In the genomic region with DNA sequence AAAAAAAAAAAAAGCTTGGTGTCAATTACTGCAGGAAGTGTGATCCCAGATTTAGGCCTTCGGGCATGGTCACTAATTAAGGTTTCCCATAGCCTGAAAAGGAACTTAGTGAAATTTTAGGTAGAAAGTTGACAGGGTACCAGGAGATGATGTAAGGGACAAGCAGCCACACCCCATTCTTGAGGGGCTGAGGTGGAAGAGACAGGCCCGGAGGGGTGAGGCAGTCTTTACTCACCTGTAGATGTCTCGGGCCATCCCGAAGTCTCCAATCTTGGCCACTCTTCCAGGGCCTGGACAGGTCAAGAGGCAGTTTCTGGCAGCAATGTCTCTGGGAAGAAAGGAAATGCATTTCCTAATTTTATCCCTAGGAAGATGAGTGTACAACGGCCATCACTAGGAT, we compare ENCODE assay signal across 25 cellular contexts.
"Had no signal": no experiment of that assay in that cellular context is flagged by ENCODE, and none has a peak within 500 bp of the region (broad histone marks: within the 10 kb centered on the region; RNA-seq: fewer than 3 reads in every experiment).

No MANE protein-coding gene starts in this region.

- H3K4me1 Mint-ChIP-seq: memory B cell; stimulated activated memory B cell treated with anti-CD40 and anti-IgM and Interleukin-4, amounts not matched to agents 10 μg/mL and 1 μg/mL and 100 μg/mL, for 72 hours had no signal

- H3K27ac Mint-ChIP-seq: memory B cell; natural killer cell; progenitor cell of endocrine pancreas; stimulated activated memory B cell treated with anti-CD40 and anti-IgM and Interleukin-4, amounts not matched to agents 10 μg/mL and 1 μg/mL and 100 μg/mL, for 72 hours had no signal

- H3K4me3 Mint-ChIP-seq: memory B cell; natural killer cell; stimulated activated memory B cell treated with anti-CD40 and anti-IgM and Interleukin-4, amounts not matched to agents 10 μg/mL and 1 μg/mL and 100 μg/mL, for 72 hours had no signal

- H3K9me3 ChIP-seq: esophagus muscularis mucosa, gastroesophageal sphincter, heart left ventricle, pancreas, right lobe of liver, testis, tibial artery, upper lobe of left lung had no signal

- DNase-seq: dermis blood vessel endothelial cell; effector memory CD4-positive, alpha-beta T cell; heart left ventricle; kidney; natural killer cell; occipital lobe; pancreas; right lobe of liver; stimulated activated CD4-positive, alpha-beta T cell treated with anti-CD3 and anti-CD28 coated beads, Interleukin-4, amount 100 ng/mL, for 4 hours; stimulated activated naive CD8-positive, alpha-beta T cell treated with anti-CD3 and anti-CD28 coated beads, Interleukin-15, Interleukin-2, amounts not matched to agents 100 U/mL and 50 U/mL, for 24 hours; substantia nigra; testis; tibial artery; upper lobe of left lung had no signal

- H3K4me1 ChIP-seq: esophagus muscularis mucosa, foreskin keratinocyte, gastroesophageal sphincter, pancreas, right lobe of liver, testis, tibial artery, upper lobe of left lung had no signal

- H3K27me3 Mint-ChIP-seq: stimulated activated memory B cell treated with anti-CD40 and anti-IgM and Interleukin-4, amounts not matched to agents 10 μg/mL and 1 μg/mL and 100 μg/mL, for 72 hours had no signal

- H3K36me3 ChIP-seq: pancreas, right lobe of liver, upper lobe of left lung had no signal

- H3K4me3 ChIP-seq: coronary artery, esophagus muscularis mucosa, gastroesophageal sphincter, heart left ventricle, hepatocyte, lung, pancreas, right lobe of liver, smooth muscle cell, testis, tibial artery, upper lobe of left lung had no signal

- ATAC-seq: foreskin keratinocyte; gastroesophageal sphincter; heart left ventricle; left lobe of liver; natural killer cell; pancreas; right lobe of liver; stimulated activated memory B cell treated with anti-CD40 and anti-IgM and Interleukin-4, amounts not matched to agents 10 μg/mL and 1 μg/mL and 100 μg/mL, for 72 hours; stimulated activated naive CD8-positive, alpha-beta T cell treated with anti-CD3 and anti-CD28 coated beads, Interleukin-15, Interleukin-2, amounts not matched to agents 100 U/mL and 50 U/mL, for 24 hours had no signal

- H3K27ac ChIP-seq: coronary artery, esophagus muscularis mucosa, foreskin keratinocyte, gastroesophageal sphincter, heart left ventricle, hepatocyte, pancreas, right lobe of liver, testis, tibial artery, upper lobe of left lung had no signal

- H3K9me3 Mint-ChIP-seq: memory B cell; natural killer cell; stimulated activated memory B cell treated with anti-CD40 and anti-IgM and Interleukin-4, amounts not matched to agents 10 μg/mL and 1 μg/mL and 100 μg/mL, for 72 hours had no signal

- H3K27me3 ChIP-seq: esophagus muscularis mucosa, foreskin keratinocyte, gastroesophageal sphincter, heart left ventricle, hepatocyte, pancreas, right lobe of liver, testis, tibial artery, upper lobe of left lung had no signal

- H3K36me3 Mint-ChIP-seq: natural killer cell had no signal
